In genomic region chr2:55345064-55345463, GRCh38 we compare ENCODE assay signal across 22 cellular contexts.
"Had no signal": no experiment of that assay in that cellular context is flagged by ENCODE, and none has a peak within 500 bp of the region (broad histone marks: within the 10 kb centered on the region; RNA-seq: fewer than 3 reads in every experiment).

No MANE protein-coding gene starts in this region.

- DNase-seq: Karpas-422, KG1, MG63, NCI-H1092, NCI-H1436, NCI-H187, NCI-H2029, NCI-H2081 treated with DMSO at 0.1 percent for 48 hours, NCI-H2171, NCI-H226, NCI-H446, NCI-H510A, NCI-H524 treated with DMSO at 0.1 percent for 48 hours, NCI-H69, NCI-H774, Right ventricle myocardium superior, RPMI8226, SIG-M5 had no signal

- FAIRE-seq: HepG2, RCC 7860 had no signal

- H3K27me3 ChIP-seq: MG63, SJSA1 had no signal

- H3K4me3 ChIP-seq: MG63, SJSA1, SK-N-MC had no signal

- ATAC-seq: HepG2 had no signal

- H3K27ac ChIP-seq: SJSA1, SK-N-MC had no signal

- H3K4me1 ChIP-seq: SJSA1 had no signal

- H3K9me3 ChIP-seq: MG63, SJSA1 had no signal
